In genomic region chr11:17532814-17533213, GRCh38 we compare ENCODE assay signal across 30 cellular contexts. TPM values are rescaled to one million over a fixed set of nuclear protein-coding genes. Genes with fewer than 3 reads are reported as not detected.
"Had no signal": no experiment of that assay in that cellular context is flagged by ENCODE, and none has a peak within 500 bp of the region (broad histone marks: within the 10 kb centered on the region; RNA-seq: fewer than 3 reads in every experiment).

No MANE protein-coding gene starts in this region.

- H3K9me3 ChIP-seq: ascending aorta had no signal

- FAIRE-seq: TTC549 had no signal

- H3K36me3 ChIP-seq: ascending aorta had no signal

- H3K27me3 ChIP-seq: ascending aorta had no signal

- H3K4me3 ChIP-seq: ascending aorta had no signal

- ATAC-seq: activated CD4-positive, alpha-beta T cell treated with anti-CD3 and anti-CD28 coated beads for 36 hours; activated CD4-positive, CD25-positive, alpha-beta regulatory T cell treated with anti-CD3 and anti-CD28 coated beads, Interleukin-2, amount 50 U/mL, for 24 hours; activated CD8-positive, alpha-beta memory T cell treated with anti-CD3 and anti-CD28 coated beads, Interleukin-2, amount 10 ng/mL, durations not matched to agents 7 days and 5 days; activated CD8-positive, alpha-beta T cell treated with anti-CD3 and anti-CD28 coated beads, Interleukin-2, amount 10 ng/mL, durations not matched to agents 7 days and 5 days; activated naive CD8-positive, alpha-beta T cell treated with anti-CD3 and anti-CD28 coated beads, Interleukin-2, amount 50 U/mL, for 24 hours had no signal

- H3K27ac ChIP-seq: ascending aorta had no signal

- DNase-seq: activated B cell treated with CpG ODN at 0.5 μM for 24 hours; activated CD4-positive, alpha-beta memory T cell treated with anti-CD3 and anti-CD28 coated beads, Interleukin-2, amount 10 ng/mL, durations not matched to agents 7 days and 5 days; activated CD4-positive, alpha-beta T cell treated with anti-CD3 and anti-CD28 coated beads for 1 hour; activated CD4-positive, alpha-beta T cell treated with anti-CD3 and anti-CD28 coated beads for 36 hours; activated CD4-positive, alpha-beta T cell treated with anti-CD3 and anti-CD28 coated beads for 48 hours; activated CD4-positive, alpha-beta T cell treated with anti-CD3 and anti-CD28 coated beads, Interleukin-2, amount 10 ng/mL, durations not matched to agents 7 days and 5 days; activated CD4-positive, alpha-beta T cell treated with anti-CD3 and anti-CD28 coated beads, Interleukin-2, amount 50 U/mL, for 48 hours; activated CD8-positive, alpha-beta memory T cell treated with anti-CD3 and anti-CD28 coated beads for 24 hours; activated CD8-positive, alpha-beta memory T cell treated with anti-CD3 and anti-CD28 coated beads, Interleukin-2, amount 10 ng/mL, durations not matched to agents 7 days and 5 days; activated CD8-positive, alpha-beta memory T cell treated with anti-CD3 and anti-CD28 coated beads, Interleukin-2, amount 50 U/mL, for 48 hours; activated CD8-positive, alpha-beta T cell treated with anti-CD3 and anti-CD28 coated beads, Interleukin-2, amount 10 ng/mL, durations not matched to agents 7 days and 5 days; activated effector memory CD4-positive, alpha-beta T cell treated with Interleukin-2 at 50 U/mL for 16 hours; activated gamma-delta T cell; activated naive CD4-positive, alpha-beta T cell treated with anti-CD3 and anti-CD28 coated beads, Interleukin-2, amount 10 ng/mL, durations not matched to agents 7 days and 5 days; activated naive CD4-positive, alpha-beta T cell treated with Interleukin-2 at 50 U/mL for 16 hours; activated naive CD8-positive, alpha-beta T cell treated with anti-CD3 and anti-CD28 coated beads, Interleukin-2, amount 10 ng/mL, durations not matched to agents 7 days and 5 days; activated naive CD8-positive, alpha-beta T cell treated with anti-CD3 and anti-CD28 coated beads, Interleukin-2, amount 50 U/mL, for 24 hours; activated T-cell treated with anti-CD3 and anti-CD28 coated beads, Interleukin-2, amount 50 U/mL, for 24 hours; activated T-cell treated with anti-CD3 and anti-CD28 coated beads, Interleukin-2, amount 50 U/mL, for 48 hours; amygdala; central memory CD4-positive, alpha-beta T cell; T-helper 1 cell; T-helper 2 cell; T-helper 9 cell had no signal

- H3K4me1 ChIP-seq: ascending aorta had no signal

RNA-seq across cellular contexts. Expression of gene USH1C, which starts 11.4 kb away (rescaled TPM):
- total RNA-seq: activated B cell treated with CpG ODN at 0.5 μM for 24 hours; activated CD4-positive, alpha-beta memory T cell treated with anti-CD3 and anti-CD28 coated beads, Interleukin-2, amount 10 ng/mL, durations not matched to agents 7 days and 5 days; activated CD4-positive, alpha-beta T cell treated with anti-CD3 and anti-CD28 coated beads for 36 hours; activated CD4-positive, alpha-beta T cell treated with anti-CD3 and anti-CD28 coated beads, Interleukin-2, amount 10 ng/mL, durations not matched to agents 7 days and 5 days; activated CD8-positive, alpha-beta memory T cell treated with anti-CD3 and anti-CD28 coated beads, Interleukin-2, amount 10 ng/mL, durations not matched to agents 7 days and 5 days; activated CD8-positive, alpha-beta T cell treated with anti-CD3 and anti-CD28 coated beads, Interleukin-2, amount 10 ng/mL, durations not matched to agents 7 days and 5 days; activated naive CD8-positive, alpha-beta T cell treated with anti-CD3 and anti-CD28 coated beads, Interleukin-2, amount 10 ng/mL, durations not matched to agents 7 days and 5 days; activated T-helper 2 cell treated with anti-CD3 and anti-CD28 coated beads, Interferon-gamma antibody, Interleukin-2, Interleukin-4, amounts not matched to agents 10 μg/mL and 5 μg/mL and 100 μg/mL, durations not matched to agents 14 hours and 24 hours and 36 hours; ascending aorta; cardiac septum had no signal

RNA-seq across cellular contexts. Expression of gene OTOG, which starts 14.2 kb away (rescaled TPM):
- total RNA-seq: activated B cell treated with CpG ODN at 0.5 μM for 24 hours; activated CD4-positive, alpha-beta memory T cell treated with anti-CD3 and anti-CD28 coated beads, Interleukin-2, amount 10 ng/mL, durations not matched to agents 7 days and 5 days; activated CD4-positive, alpha-beta T cell treated with anti-CD3 and anti-CD28 coated beads for 36 hours; activated CD4-positive, alpha-beta T cell treated with anti-CD3 and anti-CD28 coated beads, Interleukin-2, amount 10 ng/mL, durations not matched to agents 7 days and 5 days; activated CD8-positive, alpha-beta memory T cell treated with anti-CD3 and anti-CD28 coated beads, Interleukin-2, amount 10 ng/mL, durations not matched to agents 7 days and 5 days; activated CD8-positive, alpha-beta T cell treated with anti-CD3 and anti-CD28 coated beads, Interleukin-2, amount 10 ng/mL, durations not matched to agents 7 days and 5 days; activated naive CD8-positive, alpha-beta T cell treated with anti-CD3 and anti-CD28 coated beads, Interleukin-2, amount 10 ng/mL, durations not matched to agents 7 days and 5 days; activated T-helper 2 cell treated with anti-CD3 and anti-CD28 coated beads, Interferon-gamma antibody, Interleukin-2, Interleukin-4, amounts not matched to agents 10 μg/mL and 5 μg/mL and 100 μg/mL, durations not matched to agents 14 hours and 24 hours and 36 hours; ascending aorta; cardiac septum had no signal
- polyA plus RNA-seq: adipose tissue had no signal

RNA-seq across cellular contexts. Expression of gene ABCC8, which starts 56.2 kb away (rescaled TPM):
- total RNA-seq: activated B cell treated with CpG ODN at 0.5 μM for 24 hours; activated CD4-positive, alpha-beta memory T cell treated with anti-CD3 and anti-CD28 coated beads, Interleukin-2, amount 10 ng/mL, durations not matched to agents 7 days and 5 days; activated CD4-positive, alpha-beta T cell treated with anti-CD3 and anti-CD28 coated beads for 36 hours; activated CD4-positive, alpha-beta T cell treated with anti-CD3 and anti-CD28 coated beads, Interleukin-2, amount 10 ng/mL, durations not matched to agents 7 days and 5 days; activated naive CD8-positive, alpha-beta T cell treated with anti-CD3 and anti-CD28 coated beads, Interleukin-2, amount 10 ng/mL, durations not matched to agents 7 days and 5 days; ascending aorta had no signal
